ENCODE assay signal across 19 cellular contexts in the genomic region with DNA sequence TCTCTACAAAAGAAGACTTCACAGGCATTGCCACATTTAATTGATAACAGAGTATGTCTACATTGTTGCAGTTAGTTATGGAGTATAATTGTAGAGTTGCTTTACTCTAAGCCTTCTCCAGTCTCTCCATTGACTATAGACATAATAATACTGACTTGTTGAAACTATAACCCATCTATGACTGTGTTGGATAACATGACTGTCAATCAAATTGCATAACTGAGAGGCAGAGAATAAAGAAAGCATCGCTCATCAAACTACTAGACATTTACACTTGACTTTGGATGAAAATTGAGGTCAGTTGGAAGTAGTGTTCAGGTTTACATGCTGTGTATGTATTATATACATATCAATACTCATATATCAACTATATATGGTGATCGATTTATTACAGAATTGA. TPM values are rescaled to one million over a fixed set of nuclear protein-coding genes. Genes with fewer than 3 reads are reported as not detected.
DNase-seq lines count a peak whose midpoint lies in the region; ATAC-seq, FAIRE-seq and TF ChIP-seq lines count a peak whose summit lies in the region.
"Had no signal": no experiment of that assay in that cellular context is flagged by ENCODE, and none has a peak within 500 bp of the region (broad histone marks: within the 10 kb centered on the region; RNA-seq: fewer than 3 reads in every experiment).

No MANE protein-coding gene starts in this region.

- no peak overlapping the region for H2AFZ ChIP-seq in hepatocyte

- peaks cover 4% of the 10 kb centered on the region for H3K36me3 Mint-ChIP-seq in CD4-positive, CD25-positive, alpha-beta regulatory T cell
- H3K36me3 Mint-ChIP-seq in stimulated activated effector memory CD8-positive, alpha-beta T cell treated with anti-CD3 and anti-CD28 coated beads, Interleukin-12 subunit alpha, Interleukin-12 subunit beta, amount 100 ng/mL, for 72 hours = no peaks in the 10 kb centered on the region

- 100% methylated on average over 2 of the region's 2 CpGs for WGBS in hepatocyte (ENCODE audit: low lambda C conversion rate, missing lambda C conversion rate)

- H3K27ac ChIP-seq in CD4-positive, CD25-positive, alpha-beta regulatory T cell (ENCODE audit: insufficient read depth, low read length, poor library complexity, severe bottlenecking) = no peak overlapping the region
- H3K27ac ChIP-seq in hepatocyte = no peak overlapping the region
- H3K27ac ChIP-seq: C4-2B, HL-60 had no signal

- POLR2A ChIA-PET in HEK293T (lab: Yijun Ruan, JAX) = no interaction called here

- H3K27me3 Mint-ChIP-seq in CD4-positive, CD25-positive, alpha-beta regulatory T cell = no peaks in the 10 kb centered on the region
- H3K27me3 Mint-ChIP-seq: CD8-positive, alpha-beta memory T cell had no signal

- no peaks in the 10 kb centered on the region for H3K9me3 ChIP-seq in CD4-positive, CD25-positive, alpha-beta regulatory T cell (ENCODE audit: control insufficient read depth in 2 of 2, low read length in 2 of 2)
- H3K9me3 ChIP-seq in hepatocyte (ENCODE audit: low read depth) = no peaks in the 10 kb centered on the region
- H3K9me3 ChIP-seq: BE2C, Caco-2, HAP-1 had no signal

- no peak for DNase-seq in CD4-positive, CD25-positive, alpha-beta regulatory T cell
- no peak for DNase-seq in HEK293T (ENCODE audit: extremely low spot score)
- DNase-seq in bronchial epithelial cell (ENCODE audit: low read depth) = peak; percentile 22
- DNase-seq in hepatocyte (ENCODE audit: low spot score) = no peak
- DNase-seq in activated CD4-positive, alpha-beta T cell treated with anti-CD3 and anti-CD28 coated beads for 48 hours = no peak
- DNase-seq in stimulated activated effector memory CD8-positive, alpha-beta T cell treated with anti-CD3 and anti-CD28 coated beads, Interleukin-12 subunit alpha, Interleukin-12 subunit beta, amount 100 ng/mL, for 72 hours (ENCODE audit: low spot score in 2 of 2) = no peak
- DNase-seq in NAMALWA (ENCODE audit: low spot score) = no peak
- DNase-seq: BE2C; Caco-2; CD8-positive, alpha-beta memory T cell; DMS53; HFFc6; KBM-7 had no signal

- H3K27ac Mint-ChIP-seq in CD4-positive, CD25-positive, alpha-beta regulatory T cell = peak overlapping the region in 1 of 3 donors; percentile 68
- H3K27ac Mint-ChIP-seq in stimulated activated effector memory CD8-positive, alpha-beta T cell treated with anti-CD3 and anti-CD28 coated beads, Interleukin-12 subunit alpha, Interleukin-12 subunit beta, amount 100 ng/mL, for 72 hours = no peak overlapping the region
- H3K27ac Mint-ChIP-seq: HFFc6 had no signal

- H3K27me3 ChIP-seq in CD4-positive, CD25-positive, alpha-beta regulatory T cell (ENCODE audit: control insufficient read depth, insufficient read depth, low read length) = no peaks in the 10 kb centered on the region
- no peaks in the 10 kb centered on the region for H3K27me3 ChIP-seq in bronchial epithelial cell (ENCODE audit: control insufficient read depth, insufficient read depth, low read length)
- no peaks in the 10 kb centered on the region for H3K27me3 ChIP-seq in hepatocyte
- H3K27me3 ChIP-seq: BE2C had no signal

- ATAC-seq in CD4-positive, CD25-positive, alpha-beta regulatory T cell (ENCODE audit: low read depth in 2 of 2) = no peak
- ATAC-seq in stimulated activated effector memory CD8-positive, alpha-beta T cell treated with anti-CD3 and anti-CD28 coated beads, Interleukin-12 subunit alpha, Interleukin-12 subunit beta, amount 100 ng/mL, for 72 hours = no peak

- TF ChIP-seq CTCF in bronchial epithelial cell (IDR thresholded peaks at IDR 0.05; ENCODE audit: insufficient read depth, low read length, severe bottlenecking) = no peak
- TF ChIP-seq CTCF in hepatocyte (IDR thresholded peaks at IDR 0.05; ENCODE audit: poor library complexity) = no peak

- peak overlapping the region; percentile 91 to 95 (median 94) for H3K4me3 Mint-ChIP-seq in CD4-positive, CD25-positive, alpha-beta regulatory T cell
- no peak overlapping the region for H3K4me3 Mint-ChIP-seq in stimulated activated effector memory CD8-positive, alpha-beta T cell treated with anti-CD3 and anti-CD28 coated beads, Interleukin-12 subunit alpha, Interleukin-12 subunit beta, amount 100 ng/mL, for 72 hours
- H3K4me3 Mint-ChIP-seq: HFFc6 had no signal

- peak overlapping the region; percentile 88 for H3K4me2 ChIP-seq in hepatocyte

- H3K9me2 ChIP-seq in hepatocyte (replicated peaks; ENCODE audit: insufficient read depth) = no peaks in the 10 kb centered on the region

- CTCF ChIA-PET in HEK293T (lab: Yijun Ruan, JAX) = no interaction called here

- H3K79me2 ChIP-seq in hepatocyte = peaks cover 62% of the 10 kb centered on the region

- H3K4me3 ChIP-seq in CD4-positive, CD25-positive, alpha-beta regulatory T cell (ENCODE audit: low read depth, low read length) = peak overlapping the region; percentile 92
- no peak overlapping the region for H3K4me3 ChIP-seq in bronchial epithelial cell (ENCODE audit: low read depth, low read length)
- no peak overlapping the region for H3K4me3 ChIP-seq in hepatocyte
- H3K4me3 ChIP-seq: HAP-1 had no signal

- FAIRE-seq in bronchial epithelial cell (lab: Jason Lieb, UNC) = no peak
- FAIRE-seq: A204.1, GM12892, H1 had no signal

- H3K36me3 ChIP-seq in CD4-positive, CD25-positive, alpha-beta regulatory T cell (ENCODE audit: control insufficient read depth, insufficient read depth, low read length) = peaks cover 2% of the 10 kb centered on the region
- H3K36me3 ChIP-seq in bronchial epithelial cell (ENCODE audit: control insufficient read depth, insufficient read depth, low read length) (no peaks in the 10 kb centered on the region), hepatocyte (replicated peaks; ENCODE audit: insufficient read depth, low read depth) (no peaks in the 10 kb centered on the region)

- peaks cover 0 to 2% (median 0%) of the 10 kb centered on the region in 7 donors for H3K9me3 Mint-ChIP-seq in CD4-positive, CD25-positive, alpha-beta regulatory T cell
- H3K9me3 Mint-ChIP-seq in stimulated activated effector memory CD8-positive, alpha-beta T cell treated with anti-CD3 and anti-CD28 coated beads, Interleukin-12 subunit alpha, Interleukin-12 subunit beta, amount 100 ng/mL, for 72 hours = no peaks in the 10 kb centered on the region
- H3K9me3 Mint-ChIP-seq: CD8-positive, alpha-beta memory T cell; HFFc6 had no signal

- no peaks in the 10 kb centered on the region for H4K20me1 ChIP-seq in hepatocyte (ENCODE audit: insufficient read depth, poor library complexity, severe bottlenecking)

- peaks cover 58% of the 10 kb centered on the region for H3K4me1 ChIP-seq in CD4-positive, CD25-positive, alpha-beta regulatory T cell (ENCODE audit: control insufficient read depth, insufficient read depth, low read length, poor library complexity, severe bottlenecking)
- H3K4me1 ChIP-seq in hepatocyte (ENCODE audit: insufficient read depth) = peaks cover 7% of the 10 kb centered on the region
- H3K4me1 ChIP-seq: BE2C, HAP-1 had no signal

- H3K4me1 Mint-ChIP-seq in CD4-positive, CD25-positive, alpha-beta regulatory T cell = peaks cover 35 to 77% (median 50%) of the 10 kb centered on the region in 4 donors
- H3K4me1 Mint-ChIP-seq in stimulated activated effector memory CD8-positive, alpha-beta T cell treated with anti-CD3 and anti-CD28 coated beads, Interleukin-12 subunit alpha, Interleukin-12 subunit beta, amount 100 ng/mL, for 72 hours = peaks cover 31% of the 10 kb centered on the region

TF ChIP-seq in HEK293T, 16 proteins besides CTCF, POLR2A, EP300 and RAD21:
- TF ChIP-seq, protein P1, sequence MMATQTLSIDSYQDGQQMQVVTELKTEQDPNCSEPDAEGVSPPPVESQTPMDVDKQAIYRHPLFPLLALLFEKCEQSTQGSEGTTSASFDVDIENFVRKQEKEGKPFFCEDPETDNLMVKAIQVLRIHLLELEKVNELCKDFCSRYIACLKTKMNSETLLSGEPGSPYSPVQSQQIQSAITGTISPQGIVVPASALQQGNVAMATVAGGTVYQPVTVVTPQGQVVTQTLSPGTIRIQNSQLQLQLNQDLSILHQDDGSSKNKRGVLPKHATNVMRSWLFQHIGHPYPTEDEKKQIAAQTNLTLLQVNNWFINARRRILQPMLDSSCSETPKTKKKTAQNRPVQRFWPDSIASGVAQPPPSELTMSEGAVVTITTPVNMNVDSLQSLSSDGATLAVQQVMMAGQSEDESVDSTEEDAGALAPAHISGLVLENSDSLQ (IDR thresholded peaks at IDR 0.05) = peak; percentile 69
- no peak for TF ChIP-seq FOXK2 (IDR thresholded peaks at IDR 0.05)
- TF ChIP-seq TARDBP (IDR thresholded peaks at IDR 0.05) = no peak
- TF ChIP-seq HDGF (IDR thresholded peaks at IDR 0.05; ENCODE audit: borderline replicate concordance) = no peak

RNA-seq across cellular contexts. Expression of a gene that starts 3.4 kb away (rescaled TPM):
- 78.9 TPM for total RNA-seq in CD4-positive, CD25-positive, alpha-beta regulatory T cell
- polyA plus RNA-seq in CD4-positive, CD25-positive, alpha-beta regulatory T cell = 10 to 100 TPM; 25.8 to 28.1 (median 26.5) TPM
- total RNA-seq in bronchial epithelial cell = 2.4 and 4.2 TPM in 2 replicates
- total RNA-seq in hepatocyte = 8.5 and 9.3 TPM in 2 replicates
- 6.7 and 8.9 TPM in 2 replicates for polyA plus RNA-seq in hepatocyte
